Comparison of ENCODE assay signal across 14 cellular contexts in the genomic region with DNA sequence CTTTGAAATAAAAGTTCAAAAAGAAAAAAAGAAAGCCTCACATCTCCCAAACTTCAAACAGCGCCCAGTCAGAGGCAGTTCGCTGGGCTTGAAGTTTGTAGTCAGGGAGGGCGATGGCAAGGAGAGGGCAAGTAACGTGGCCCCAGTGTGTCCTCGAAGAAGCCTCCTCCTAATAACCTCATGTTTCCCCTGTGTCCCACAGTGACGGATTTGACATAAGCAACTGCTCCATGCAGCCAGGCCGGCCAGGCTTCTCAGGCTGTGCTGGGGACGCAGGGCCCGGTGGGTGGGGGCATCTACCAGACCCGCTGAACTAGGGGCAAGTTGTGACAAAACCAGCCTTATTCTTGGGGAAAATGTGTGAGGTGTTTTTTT.
DNase-seq lines count a peak whose midpoint lies in the region; ATAC-seq, FAIRE-seq and TF ChIP-seq lines count a peak whose summit lies in the region.
"Had no signal": no experiment of that assay in that cellular context is flagged by ENCODE, and none has a peak within 500 bp of the region (broad histone marks: within the 10 kb centered on the region; RNA-seq: fewer than 3 reads in every experiment).

No MANE protein-coding gene starts in this region.

- WGBS in mesenchymal stem cell = 69% methylated on average over 9 of the region's 10 CpGs
- WGBS in small intestine, 3 donors = 77 to 89% (median 86%) methylated on average over 10 of the region's 10 CpGs

- no peak for TF ChIP-seq POLR2A in erythroblast (IDR thresholded peaks at IDR 0.05; ENCODE audit: low read length)

- H2BK15ac ChIP-seq in mesenchymal stem cell (ENCODE audit: low read depth, poor library complexity, severe bottlenecking) = no peak overlapping the region

- peak overlapping the region; percentile 90 for H3K27ac Mint-ChIP-seq in activated naive CD8-positive, alpha-beta T cell treated with anti-CD3 and anti-CD28 coated beads, Interleukin-2, amount 50 U/mL, for 24 hours
- H3K27ac Mint-ChIP-seq: CD4-positive, alpha-beta memory T cell; IgD-negative memory B cell had no signal

- H3K23ac ChIP-seq in mesenchymal stem cell (ENCODE audit: low read length in 2 of 2) = no peak overlapping the region

- H3K4me2 ChIP-seq in mesenchymal stem cell (ENCODE audit: low read length, poor library complexity, severe bottlenecking) = no peak overlapping the region

- H2AFZ ChIP-seq in mesenchymal stem cell (ENCODE audit: low read depth, low read length) = no peak overlapping the region

- H3K4me3 ChIP-seq in SJCRH30 (peak overlapping the region; percentile 58), mesenchymal stem cell (ENCODE audit: insufficient read depth in 1 of 2, low read depth in 1 of 2, low read length in 2 of 2) (no peak overlapping the region), small intestine (ENCODE audit: low read depth in 1 of 2, low read length in 2 of 2) (no peak overlapping the region)
- H3K4me3 ChIP-seq: lung had no signal

- H3K27ac ChIP-seq in SJCRH30 (peak overlapping the region; percentile 91), mesenchymal stem cell (ENCODE audit: low read length, poor library complexity, severe bottlenecking) (no peak overlapping the region), small intestine (ENCODE audit: low read depth in 1 of 2, low read length in 1 of 2) (peak overlapping the region in 1 of 2 donors; percentile 13)

- H3K4me1 ChIP-seq in SJCRH30 (peaks cover 18% of the 10 kb centered on the region), mesenchymal stem cell (ENCODE audit: control insufficient read depth, insufficient read depth, low read depth, low read length) (peaks cover 2% of the 10 kb centered on the region), small intestine (ENCODE audit: control insufficient read depth in 2 of 2, insufficient read depth in 1 of 2, low read depth in 1 of 2, low read length in 1 of 2) (no peaks in the 10 kb centered on the region)

- peaks cover 17% of the 10 kb centered on the region for H3K4me1 Mint-ChIP-seq in activated naive CD8-positive, alpha-beta T cell treated with anti-CD3 and anti-CD28 coated beads, Interleukin-2, amount 50 U/mL, for 24 hours
- H3K4me1 Mint-ChIP-seq: CD4-positive, alpha-beta memory T cell; IgD-negative memory B cell had no signal

- no peaks in the 10 kb centered on the region for H3K36me3 Mint-ChIP-seq in activated naive CD8-positive, alpha-beta T cell treated with anti-CD3 and anti-CD28 coated beads, Interleukin-2, amount 50 U/mL, for 24 hours (ENCODE audit: low read depth)
- H3K36me3 Mint-ChIP-seq: CD4-positive, alpha-beta memory T cell had no signal

- no peak overlapping the region for H3K14ac ChIP-seq in mesenchymal stem cell (ENCODE audit: low read length in 2 of 2)

- no peak overlapping the region for H2BK120ac ChIP-seq in mesenchymal stem cell (ENCODE audit: low read depth, low read length)

- no peak for FAIRE-seq in small intestine (lab: Jason Lieb, UNC)

- H3K79me1 ChIP-seq in mesenchymal stem cell (replicated peaks; ENCODE audit: low read length, poor library complexity, severe bottlenecking) = no peaks in the 10 kb centered on the region

- H3K4ac ChIP-seq in mesenchymal stem cell (ENCODE audit: low read depth in 1 of 2, low read length in 2 of 2) = no peak overlapping the region

- H2AK5ac ChIP-seq in mesenchymal stem cell (ENCODE audit: low read length, severe bottlenecking) = no peak overlapping the region

- peak overlapping the region; percentile 51 for H4K8ac ChIP-seq in mesenchymal stem cell (ENCODE audit: low read length)

- no peak overlapping the region for H4K91ac ChIP-seq in mesenchymal stem cell (ENCODE audit: low read length)

- peak overlapping the region; percentile 38 for H3K4me3 Mint-ChIP-seq in activated naive CD8-positive, alpha-beta T cell treated with anti-CD3 and anti-CD28 coated beads, Interleukin-2, amount 50 U/mL, for 24 hours
- H3K4me3 Mint-ChIP-seq: CD4-positive, alpha-beta memory T cell; IgD-negative memory B cell had no signal

- DNase-seq in SJCRH30 = peak in 1 of 2 experiments; percentile 70
- DNase-seq in activated naive CD8-positive, alpha-beta T cell treated with anti-CD3 and anti-CD28 coated beads, Interleukin-2, amount 50 U/mL, for 24 hours = peak; percentile 45
- DNase-seq in mesenchymal stem cell = no peak
- DNase-seq in stimulated activated naive CD8-positive, alpha-beta T cell treated with anti-CD3 and anti-CD28 coated beads, Interleukin-15, Interleukin-2, amounts not matched to agents 100 U/mL and 50 U/mL, for 24 hours = peak; percentile 43
- no peak for DNase-seq in small intestine
- DNase-seq in NCI-H2081 treated with DMSO at 0.1 percent for 48 hours (lab: John Stamatoyannopoulos, UW) = no peak
- no peak for DNase-seq in erythroblast (lab: John Stamatoyannopoulos, UW)
- DNase-seq: CD4-positive, alpha-beta memory T cell; NCI-H1105 treated with DMSO at 0.1 percent for 48 hours; NCI-H510A; T1000 had no signal

- no peaks in the 10 kb centered on the region for H3K36me3 ChIP-seq in SJCRH30
- H3K36me3 ChIP-seq in mesenchymal stem cell (ENCODE audit: control insufficient read depth in 1 of 2, insufficient read depth in 2 of 2, low read depth in 1 of 2, low read length in 2 of 2) = no peaks in the 10 kb centered on the region
- no peaks in the 10 kb centered on the region for H3K36me3 ChIP-seq in small intestine (ENCODE audit: control insufficient read depth in 2 of 2, insufficient read depth in 2 of 2, low read length in 2 of 2)

- ATAC-seq in activated naive CD8-positive, alpha-beta T cell treated with anti-CD3 and anti-CD28 coated beads, Interleukin-2, amount 50 U/mL, for 24 hours = no peak
- peak; percentile 58 for ATAC-seq in stimulated activated naive CD8-positive, alpha-beta T cell treated with anti-CD3 and anti-CD28 coated beads, Interleukin-15, Interleukin-2, amounts not matched to agents 100 U/mL and 50 U/mL, for 24 hours
- no peak for ATAC-seq in HG02884 (IDR thresholded peaks at IDR 0.05; ENCODE audit: unreplicated experiment)

- H3K27me3 ChIP-seq in SJCRH30 (no peaks in the 10 kb centered on the region), mesenchymal stem cell (ENCODE audit: control insufficient read depth in 1 of 2, insufficient read depth in 1 of 2, low read length in 2 of 2) (peaks cover 35 to 44% of the 10 kb centered on the region in 2 experiments), small intestine (ENCODE audit: control insufficient read depth in 2 of 2, insufficient read depth in 2 of 2, low read length in 2 of 2) (no peaks in the 10 kb centered on the region)

- no peak overlapping the region for H2BK5ac ChIP-seq in mesenchymal stem cell (ENCODE audit: low read depth, low read length, poor library complexity, severe bottlenecking)

- no peak overlapping the region for H3K9ac ChIP-seq in mesenchymal stem cell (ENCODE audit: low read length)

- H2BK12ac ChIP-seq in mesenchymal stem cell (ENCODE audit: low read length in 2 of 2) = no peak overlapping the region

- H3K18ac ChIP-seq in mesenchymal stem cell (ENCODE audit: low read depth in 1 of 2, low read length in 2 of 2) = peak overlapping the region in 1 of 2 experiments; percentile 6

- H3K9me3 Mint-ChIP-seq in activated naive CD8-positive, alpha-beta T cell treated with anti-CD3 and anti-CD28 coated beads, Interleukin-2, amount 50 U/mL, for 24 hours = no peaks in the 10 kb centered on the region

- H3K9me3 ChIP-seq in SJCRH30 (replicated peaks) (no peaks in the 10 kb centered on the region), mesenchymal stem cell (ENCODE audit: control insufficient read depth, low read length) (no peaks in the 10 kb centered on the region), small intestine (ENCODE audit: control insufficient read depth, low read depth) (no peaks in the 10 kb centered on the region)

- H3K27me3 Mint-ChIP-seq in activated naive CD8-positive, alpha-beta T cell treated with anti-CD3 and anti-CD28 coated beads, Interleukin-2, amount 50 U/mL, for 24 hours = no peaks in the 10 kb centered on the region
- H3K27me3 Mint-ChIP-seq: CD4-positive, alpha-beta memory T cell had no signal

Comparison
In these comparisons a context has a peak if more than half of its experiments do, and no peak if none do; other contexts are left out.
1. DNase-seq: peak in activated naive CD8-positive, alpha-beta T cell treated with anti-CD3 and anti-CD28 coated beads, Interleukin-2, amount 50 U/mL, for 24 hours (single experiment) and stimulated activated naive CD8-positive, alpha-beta T cell treated with anti-CD3 and anti-CD28 coated beads, Interleukin-15, Interleukin-2, amounts not matched to agents 100 U/mL and 50 U/mL, for 24 hours (single experiment); none in mesenchymal stem cell (single experiment), small intestine (single experiment), NCI-H2081 treated with DMSO at 0.1 percent for 48 hours (single experiment) and erythroblast (0 of 2).